21 cellular contexts compared by ENCODE assay signal in genomic region chrX:108105473-108105872, GRCh38.
"Had no signal": no experiment of that assay in that cellular context is flagged by ENCODE, and none has a peak within 500 bp of the region (broad histone marks: within the 10 kb centered on the region; RNA-seq: fewer than 3 reads in every experiment).

No MANE protein-coding gene starts in this region.

- H2AFZ ChIP-seq: parathyroid adenoma had no signal

- H3K9me3 Mint-ChIP-seq: endodermal cell; immature natural killer cell; natural killer cell treated with Interleukin-12 subunit alpha and Interleukin-12 subunit beta and Interleukin-15 and Interleukin-18, amount 100 ng/mL, for 72 hours; stimulated activated effector memory CD8-positive, alpha-beta T cell treated with anti-CD3 and anti-CD28 coated beads, Interleukin-12 subunit alpha, Interleukin-12 subunit beta, amount 100 ng/mL, for 72 hours; stimulated activated naive CD8-positive, alpha-beta T cell treated with anti-CD3 and anti-CD28 coated beads, Interleukin-15, Interleukin-2, amounts not matched to agents 100 ng/mL and 50 ng/mL, for 24 hours had no signal

- H3K79me2 ChIP-seq: parathyroid adenoma had no signal

- H3K4me1 Mint-ChIP-seq: endodermal cell had no signal

- H3K36me3 Mint-ChIP-seq: natural killer cell treated with Interleukin-12 subunit alpha and Interleukin-12 subunit beta and Interleukin-15 and Interleukin-18, amount 100 ng/mL, for 72 hours; stimulated activated effector memory CD8-positive, alpha-beta T cell treated with anti-CD3 and anti-CD28 coated beads, Interleukin-12 subunit alpha, Interleukin-12 subunit beta, amount 100 ng/mL, for 72 hours had no signal

- H3K27ac Mint-ChIP-seq: endodermal cell; stimulated activated effector memory CD8-positive, alpha-beta T cell treated with anti-CD3 and anti-CD28 coated beads, Interleukin-12 subunit alpha, Interleukin-12 subunit beta, amount 100 ng/mL, for 72 hours; stimulated activated naive CD8-positive, alpha-beta T cell treated with anti-CD3 and anti-CD28 coated beads, Interleukin-15, Interleukin-2, amounts not matched to agents 100 ng/mL and 50 ng/mL, for 24 hours had no signal

- H3K4me3 ChIP-seq: coronary artery, left lung, lung, psoas muscle, right lobe of liver, testis, tibial nerve, upper lobe of right lung, vagina had no signal

- DNase-seq: effector CD4-positive, alpha-beta T cell; endodermal cell; immature natural killer cell; left lung; mesenchymal stem cell; midbrain; psoas muscle; retina; right lobe of liver; stimulated activated CD4-positive, alpha-beta T cell treated with anti-CD3 and anti-CD28 coated beads, Interleukin-4, amount 100 ng/mL, for 1 hour; stimulated activated CD8-positive, alpha-beta memory T cell treated with anti-CD3 and anti-CD28 coated beads, Interleukin-4, amount 100 ng/mL, for 48 hours; testis; upper lobe of right lung had no signal

- H3K27ac ChIP-seq: coronary artery, left lung, parathyroid adenoma, psoas muscle, right lobe of liver, testis, tibial nerve, upper lobe of right lung, vagina had no signal

- H3K4me3 Mint-ChIP-seq: endodermal cell; immature natural killer cell; natural killer cell treated with Interleukin-12 subunit alpha and Interleukin-12 subunit beta and Interleukin-15 and Interleukin-18, amount 100 ng/mL, for 72 hours; stimulated activated effector memory CD8-positive, alpha-beta T cell treated with anti-CD3 and anti-CD28 coated beads, Interleukin-12 subunit alpha, Interleukin-12 subunit beta, amount 100 ng/mL, for 72 hours; stimulated activated naive CD8-positive, alpha-beta T cell treated with anti-CD3 and anti-CD28 coated beads, Interleukin-15, Interleukin-2, amounts not matched to agents 100 ng/mL and 50 ng/mL, for 24 hours had no signal

- ATAC-seq: left lung; natural killer cell treated with Interleukin-12 subunit alpha and Interleukin-12 subunit beta and Interleukin-15 and Interleukin-18, amount 100 ng/mL, for 72 hours; psoas muscle; right lobe of liver; stimulated activated effector memory CD8-positive, alpha-beta T cell treated with anti-CD3 and anti-CD28 coated beads, Interleukin-12 subunit alpha, Interleukin-12 subunit beta, amount 100 ng/mL, for 72 hours; upper lobe of right lung had no signal

- H3K4me1 ChIP-seq: left lung, parathyroid adenoma, psoas muscle, right lobe of liver, testis, tibial nerve, upper lobe of right lung, vagina had no signal

- H3K36me3 ChIP-seq: left lung, right lobe of liver, tibial nerve, upper lobe of right lung, vagina had no signal

- H3K27me3 ChIP-seq: right lobe of liver, testis, tibial nerve, upper lobe of right lung, vagina had no signal

- H3K27me3 Mint-ChIP-seq: stimulated activated naive CD8-positive, alpha-beta T cell treated with anti-CD3 and anti-CD28 coated beads, Interleukin-15, Interleukin-2, amounts not matched to agents 100 ng/mL and 50 ng/mL, for 24 hours had no signal
